ENCODE assay signal across 17 cellular contexts in genomic region chr1:115478933-115479551, GRCh38.
DNase-seq lines count a peak whose midpoint lies in the region; ATAC-seq, FAIRE-seq and TF ChIP-seq lines count a peak whose summit lies in the region.
"Had no signal": no experiment of that assay in that cellular context is flagged by ENCODE, and none has a peak within 500 bp of the region (broad histone marks: within the 10 kb centered on the region; RNA-seq: fewer than 3 reads in every experiment).

No MANE protein-coding gene starts in this region.

- CTCF ChIA-PET in IMR-90 (lab: Yijun Ruan, JAX) = interaction anchor here (0.6 kb wide), 1 partner anchor 117 kb away, joined by 3 read pairs; no protein-coding TSS in a partner anchor

- no peaks in the 10 kb centered on the region for H4K20me1 ChIP-seq in IMR-90 (ENCODE audit: insufficient read depth, low read length)

- H4K5ac ChIP-seq in IMR-90 (ENCODE audit: low read depth, low read length) = no peak overlapping the region

- no peak overlapping the region for H2BK120ac ChIP-seq in IMR-90 (ENCODE audit: low read depth, low read length)

- in situ Hi-C loops in IMR-90 (cut with MboI; ENCODE audit: low sequenced_read_pairs) = loop anchor here (10.0 kb wide), 1 partner anchor 494 kb away; no protein-coding TSS in a partner anchor

- H2BK15ac ChIP-seq in IMR-90 (ENCODE audit: low read depth, low read length) = no peak overlapping the region

- H3K4me1 ChIP-seq in IMR-90 (ENCODE audit: control insufficient read depth, insufficient read depth, low read length) (no peaks in the 10 kb centered on the region), foreskin keratinocyte (peaks cover 6% of the 10 kb centered on the region), prostate gland (replicated peaks) (no peaks in the 10 kb centered on the region)
- H3K4me1 ChIP-seq: SJSA1 had no signal

- H3K27me3 ChIP-seq in IMR-90 (ENCODE audit: control insufficient read depth, insufficient read depth, low read length) (peaks cover 24% of the 10 kb centered on the region), foreskin keratinocyte (peaks cover 16% of the 10 kb centered on the region), prostate gland (replicated peaks; ENCODE audit: insufficient read depth) (no peaks in the 10 kb centered on the region)
- H3K27me3 ChIP-seq: SJSA1 had no signal

- BruUV-seq in IMR-90 (replicated peaks; lab: Mats Ljungman, UMichigan) = no TSS peak

- H3K18ac ChIP-seq in IMR-90 (ENCODE audit: low read depth, low read length) = no peak overlapping the region

- 0 out of 2 replicates have a peak, but pooled peaks cover 3% of the 10 kb centered on the region for H3K9me1 ChIP-seq in IMR-90 (ENCODE audit: insufficient read depth, low read length)

- no peak overlapping the region for H4K8ac ChIP-seq in IMR-90 (ENCODE audit: low read depth in 2 of 2, low read length in 2 of 2)

- no peak overlapping the region for H3K4me2 ChIP-seq in IMR-90 (ENCODE audit: low read depth, low read length)

- H3K9ac ChIP-seq in IMR-90 (ENCODE audit: low read depth, low read length) = no peak overlapping the region

- no peak overlapping the region for H3K4me3 Mint-ChIP-seq in glutamatergic neuron (ENCODE audit: unreplicated experiment)
- H3K4me3 Mint-ChIP-seq: activated B cell treated with CpG ODN at 0.5 μM for 24 hours; activated T-cell treated with anti-CD3 and anti-CD28 coated beads, Interleukin-2, amount 50 U/mL, for 4 hours; CD4-positive, alpha-beta memory T cell; effector memory CD8-positive, alpha-beta T cell had no signal

- no peaks in the 10 kb centered on the region for H3K4me1 Mint-ChIP-seq in glutamatergic neuron (ENCODE audit: low read depth, unreplicated experiment)
- H3K4me1 Mint-ChIP-seq: activated B cell treated with CpG ODN at 0.5 μM for 24 hours; CD4-positive, alpha-beta memory T cell had no signal

- no peaks in the 10 kb centered on the region for H3K36me3 Mint-ChIP-seq in glutamatergic neuron (ENCODE audit: unreplicated experiment)
- H3K36me3 Mint-ChIP-seq: CD4-positive, alpha-beta memory T cell had no signal

- FAIRE-seq in RCC 7860 (lab: Jason Lieb, UNC) = no peak
- FAIRE-seq: H54, HepG2 had no signal

- no peaks in the 10 kb centered on the region for H3K9me3 ChIP-seq in IMR-90 (ENCODE audit: control insufficient read depth, insufficient read depth, low read length)
- H3K9me3 ChIP-seq in prostate gland = no peaks in the 10 kb centered on the region
- H3K9me3 ChIP-seq: SJSA1 had no signal

- H3K4ac ChIP-seq in IMR-90 (ENCODE audit: low read depth, low read length) = no peak overlapping the region

- peaks cover 8% of the 10 kb centered on the region for H3K9me3 Mint-ChIP-seq in glutamatergic neuron (ENCODE audit: unreplicated experiment)
- H3K9me3 Mint-ChIP-seq: activated B cell treated with CpG ODN at 0.5 μM for 24 hours; activated T-cell treated with anti-CD3 and anti-CD28 coated beads, Interleukin-2, amount 50 U/mL, for 4 hours; effector memory CD8-positive, alpha-beta T cell had no signal

- no peak overlapping the region for H3K14ac ChIP-seq in IMR-90 (replicated peaks; ENCODE audit: low read depth, low read length)

- intact Hi-C loops in IMR-90 (cut with micrococcal nuclease) (no loop called here), prostate gland (cut with DNase I) (loop anchor here (10.0 kb wide), 1 partner anchor 116 kb away; no protein-coding TSS in a partner anchor)

- peaks cover 3% of the 10 kb centered on the region for H3K27me3 Mint-ChIP-seq in glutamatergic neuron (ENCODE audit: unreplicated experiment)

- H3K23ac ChIP-seq in IMR-90 (ENCODE audit: low read depth, low read length) = no peak overlapping the region

- no peak for TF ChIP-seq CTCF in IMR-90 (conservative IDR thresholded peaks at IDR 0.05; ENCODE audit: low read depth, low read length)
- TF ChIP-seq CTCF in foreskin keratinocyte (conservative IDR thresholded peaks at IDR 0.05) = no peak
- no peak for TF ChIP-seq CTCF in prostate gland (IDR thresholded peaks at IDR 0.05)
- TF ChIP-seq CTCF in glutamatergic neuron (IDR thresholded peaks at IDR 0.05; ENCODE audit: partially characterized antibody, unreplicated experiment) = no peak

- H3K27ac Mint-ChIP-seq in glutamatergic neuron (ENCODE audit: unreplicated experiment) = no peak overlapping the region
- H3K27ac Mint-ChIP-seq: activated B cell treated with CpG ODN at 0.5 μM for 24 hours; CD4-positive, alpha-beta memory T cell; effector memory CD8-positive, alpha-beta T cell; progenitor cell of endocrine pancreas had no signal

- no peak overlapping the region for H2AK5ac ChIP-seq in IMR-90 (ENCODE audit: low read depth, low read length)

- H2AFZ ChIP-seq in IMR-90 (replicated peaks; ENCODE audit: low read length, poor library complexity) = peak overlapping the region; percentile 71

- H4K91ac ChIP-seq in IMR-90 (ENCODE audit: insufficient read depth, low read depth, low read length) = no peak overlapping the region

- dilution Hi-C loops in IMR-90 (cut with HindIII; ENCODE audit: low sequenced_read_pairs, unreplicated experiment) = no loop called here

- H3K27ac ChIP-seq in IMR-90 (ENCODE audit: insufficient read depth, low read length) (no peak overlapping the region), foreskin keratinocyte (no peak overlapping the region), prostate gland (no peak overlapping the region)
- H3K27ac ChIP-seq: SJSA1 had no signal

- TF ChIP-seq POLR2A in IMR-90 (IDR thresholded peaks at IDR 0.05; ENCODE audit: low read depth, low read length) (no peak), prostate gland (IDR thresholded peaks at IDR 0.05) (no peak)

- H3K36me3 ChIP-seq in IMR-90 (ENCODE audit: control insufficient read depth, insufficient read depth, low read length) = no peaks in the 10 kb centered on the region
- H3K36me3 ChIP-seq in prostate gland = no peaks in the 10 kb centered on the region
- H3K36me3 ChIP-seq: SJSA1 had no signal

- H2BK5ac ChIP-seq in IMR-90 (ENCODE audit: low read depth, low read length, poor library complexity, severe bottlenecking) = no peak overlapping the region

- DNase-seq in IMR-90 (no peak), NCI-H2196 treated with DMSO at 0.1 percent for 48 hours (lab: John Stamatoyannopoulos, UW; ENCODE audit: unreplicated experiment) (peak; percentile 45), foreskin keratinocyte (no peak), prostate gland (ENCODE audit: low spot score) (peak; percentile 24), midbrain (lab: John Stamatoyannopoulos, UW) (no peak), RCC 7860 (ENCODE audit: low spot score) (no peak), glutamatergic neuron (no peak)
- DNase-seq in stimulated activated CD4-positive, alpha-beta T cell treated with anti-CD3 and anti-CD28 coated beads, Interleukin-1b, Interleukin-23, amount 100 ng/mL, for 48 hours = no peak
- DNase-seq: activated B cell treated with CpG ODN at 0.5 μM for 24 hours; activated T-cell treated with anti-CD3 and anti-CD28 coated beads, Interleukin-2, amount 50 U/mL, for 4 hours; CD4-positive, alpha-beta memory T cell; effector memory CD8-positive, alpha-beta T cell; NCI-H1930 had no signal

- H3K56ac ChIP-seq in IMR-90 (ENCODE audit: extremely low read depth, insufficient read depth, low read length) = no peak overlapping the region

- no peak overlapping the region for H3K4me3 ChIP-seq in IMR-90 (ENCODE audit: insufficient read depth, low read depth, low read length)
- no peak overlapping the region for H3K4me3 ChIP-seq in prostate gland
- H3K4me3 ChIP-seq: SJSA1 had no signal

- WGBS in IMR-90 (ENCODE audit: extremely low coverage in 2 of 2, insufficient read length in 1 of 2), 2 experiments = 37% methylated on average over 10 of the region's 27 CpGs; no CpG with 5 or more reads in 1 of the 2 experiments
- WGBS in prostate gland = 12% methylated on average over 22 of the region's 27 CpGs

- H3K79me1 ChIP-seq in IMR-90 (ENCODE audit: low read depth in 1 of 2, low read length in 2 of 2) = no peaks in the 10 kb centered on the region

- POLR2A ChIA-PET in IMR-90 (lab: Charles Lee; ENCODE audit: unreplicated experiment) = no interaction called here

- H2AK9ac ChIP-seq in IMR-90 (replicated peaks; ENCODE audit: low read depth, low read length, poor library complexity) = no peak overlapping the region

- ATAC-seq in IMR-90 (ENCODE audit: low read depth) = no peak
- peak; percentile 53 for ATAC-seq in foreskin keratinocyte
- ATAC-seq: activated T-cell treated with anti-CD3 and anti-CD28 coated beads, Interleukin-2, amount 50 U/mL, for 4 hours; effector memory CD8-positive, alpha-beta T cell; HepG2 had no signal

- no peak overlapping the region for H2BK20ac ChIP-seq in IMR-90 (ENCODE audit: low read depth, low read length)

- no peak for TF ChIP-seq RAD21 in IMR-90 (IDR thresholded peaks at IDR 0.05; ENCODE audit: low read length)

TF ChIP-seq in IMR-90, 13 proteins besides CTCF, POLR2A, EP300 and RAD21 (continues in another document):
- no peak for TF ChIP-seq MAFK (IDR thresholded peaks at IDR 0.05; ENCODE audit: low read depth, low read length)
- no peak for TF ChIP-seq NFE2L2 (IDR thresholded peaks at IDR 0.05; ENCODE audit: low read depth, low read length)
- TF ChIP-seq CHD1 (IDR thresholded peaks at IDR 0.05; ENCODE audit: low read depth, low read length) = no peak
- no peak for TF ChIP-seq SMC3 (IDR thresholded peaks at IDR 0.05; ENCODE audit: low read depth, low read length)
- TF ChIP-seq FOS (IDR thresholded peaks at IDR 0.05; ENCODE audit: low read depth, low read length) = no peak
- TF ChIP-seq RCOR1 (IDR thresholded peaks at IDR 0.05; ENCODE audit: insufficient replicate concordance, low read length) = no peak
- TF ChIP-seq MXI1 (IDR thresholded peaks at IDR 0.05; ENCODE audit: borderline replicate concordance, low read depth, low read length) = no peak
- TF ChIP-seq MAZ (IDR thresholded peaks at IDR 0.05; ENCODE audit: borderline replicate concordance, low read depth, low read length) = no peak
- no peak for TF ChIP-seq USF2 (IDR thresholded peaks at IDR 0.05; ENCODE audit: low read depth, low read length)
- no peak for TF ChIP-seq ELK1 (IDR thresholded peaks at IDR 0.05; ENCODE audit: borderline replicate concordance, low read depth, low read length)

Comparison
In these comparisons a context has a peak if more than half of its experiments do, and no peak if none do; other contexts are left out.
1. DNase-seq: peak in NCI-H2196 treated with DMSO at 0.1 percent for 48 hours (single experiment) and prostate gland (single experiment); none in IMR-90 (single experiment), foreskin keratinocyte (0 of 2), midbrain (single experiment), RCC 7860 (single experiment), glutamatergic neuron (single experiment) and stimulated activated CD4-positive, alpha-beta T cell treated with anti-CD3 and anti-CD28 coated beads, Interleukin-1b, Interleukin-23, amount 100 ng/mL, for 48 hours (single experiment).